ENCODE assay signal across 17 cellular contexts in the genomic region with DNA sequence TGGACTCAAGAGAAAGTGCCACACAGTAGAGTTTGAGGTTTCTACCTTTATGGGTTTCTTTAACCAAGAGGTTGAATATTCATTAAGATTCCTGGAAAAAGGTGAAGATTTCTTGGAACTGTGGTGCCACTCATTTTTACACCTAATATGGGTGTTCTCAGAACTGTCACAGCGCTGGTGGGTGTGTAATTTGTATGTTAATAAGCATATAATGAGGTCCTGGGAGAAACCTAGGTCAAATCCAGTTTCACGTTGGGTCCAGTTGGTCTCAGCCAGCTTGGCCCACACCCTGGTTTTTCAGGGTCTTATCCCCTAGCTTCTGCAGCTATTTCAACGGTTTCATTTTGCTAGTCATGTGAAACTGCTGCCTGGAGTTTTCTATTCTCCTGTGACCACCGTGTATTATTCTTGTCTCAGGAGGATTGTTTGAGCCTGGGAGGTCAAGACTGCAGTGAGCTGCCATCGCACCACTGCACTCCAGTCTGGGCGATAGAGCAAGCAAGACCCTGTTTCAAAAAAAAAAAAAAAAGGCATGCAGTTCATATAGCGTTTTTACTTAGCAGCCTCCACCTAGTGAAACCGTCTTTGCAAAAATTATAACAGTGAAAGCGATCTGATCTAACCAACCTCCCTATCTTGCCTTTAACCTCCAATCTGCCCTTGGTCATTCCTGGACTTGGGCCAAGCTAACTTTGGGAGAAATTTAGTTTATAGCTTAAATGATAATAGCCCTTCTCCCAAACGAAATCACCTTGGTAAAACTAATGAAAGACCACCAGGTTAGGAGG. TPM values are rescaled to one million over a fixed set of nuclear protein-coding genes. Genes with fewer than 3 reads are reported as not detected.
DNase-seq lines count a peak whose midpoint lies in the region; ATAC-seq and TF ChIP-seq lines count a peak whose summit lies in the region.
"Had no signal": no experiment of that assay in that cellular context is flagged by ENCODE, and none has a peak within 500 bp of the region (broad histone marks: within the 10 kb centered on the region; RNA-seq: fewer than 3 reads in every experiment).

No MANE protein-coding gene starts in this region.

- no peaks in the 10 kb centered on the region for H4K20me1 ChIP-seq in BLaER1 treated with 17β-estradiol and CSF1 and Interleukin-3, amounts not matched to agents 10 nM and 100 nM

- peak overlapping the region in 10 of 11 experiments; percentile 14 to 67 (median 39); a peak in 14 of 22 replicates for H3K27ac ChIP-seq in BLaER1 treated with 17β-estradiol and CSF1 and Interleukin-3, amounts not matched to agents 10 nM and 100 nM
- peak overlapping the region; percentile 55 for H3K27ac ChIP-seq in HL-60 (replicated peaks)

- in situ Hi-C loops in GM13976 (cut with MboI; ENCODE audit: low sequenced_read_pairs, unreplicated experiment) = no loop called here

- TF ChIP-seq CTCF in HL-60 (IDR thresholded peaks at IDR 0.05; ENCODE audit: insufficient read depth, low read length) (no peak), activated B cell treated with CpG ODN at 0.5 μM for 24 hours (IDR thresholded peaks at IDR 0.05) (no peak), GM13976 (IDR thresholded peaks at IDR 0.05; ENCODE audit: borderline replicate concordance, control extremely low read depth, extremely low read depth, insufficient read depth, missing control alignments) (no peak)

- H3K4me2 ChIP-seq in BLaER1 treated with 17β-estradiol and CSF1 and Interleukin-3, amounts not matched to agents 10 nM and 100 nM = peak overlapping the region; percentile 47 to 85 (median 60)

- CTCF ChIA-PET in activated B cell treated with CpG ODN at 0.5 μM for 24 hours (lab: Charles Lee) = no interaction called here

- peaks cover 0 to 7% (median 0%) of the 10 kb centered on the region in 11 experiments; a peak in 1 of 22 replicates for H3K36me3 ChIP-seq in BLaER1 treated with 17β-estradiol and CSF1 and Interleukin-3, amounts not matched to agents 10 nM and 100 nM

- ATAC-seq in activated B cell treated with CpG ODN at 0.5 μM for 24 hours (ENCODE audit: low read depth) (peak; percentile 33), HG03025 (IDR thresholded peaks at IDR 0.05; ENCODE audit: low FRiP score, unreplicated experiment) (no peak)
- ATAC-seq: Panc1 had no signal

- peak overlapping the region in 2 of 11 experiments; percentile 0 to 10; a peak in 2 of 22 replicates for H3K9ac ChIP-seq in BLaER1 treated with 17β-estradiol and CSF1 and Interleukin-3, amounts not matched to agents 10 nM and 100 nM

- no peak overlapping the region; a peak in 1 of 20 replicates for H3K4me3 ChIP-seq in BLaER1 treated with 17β-estradiol and CSF1 and Interleukin-3, amounts not matched to agents 10 nM and 100 nM
- no peak overlapping the region for H3K4me3 ChIP-seq in HL-60 (replicated peaks; ENCODE audit: insufficient read depth, low read length)

- POLR2A ChIA-PET in activated B cell treated with CpG ODN at 0.5 μM for 24 hours (lab: Charles Lee) = interaction anchor here (0.6 to 0.8 kb wide), 6 partner anchors 21 to 511 kb away, joined by 4 to 17 read pairs (median 6); partner anchors contain the start of gene EYA3

- H3K9me3 Mint-ChIP-seq in activated B cell treated with CpG ODN at 0.5 μM for 24 hours = no peaks in the 10 kb centered on the region
- no peaks in the 10 kb centered on the region for H3K9me3 Mint-ChIP-seq in activated T-cell treated with anti-CD3 and anti-CD28 coated beads, Interleukin-2, amount 50 U/mL, for 24 hours

- H3K27ac Mint-ChIP-seq in activated B cell treated with CpG ODN at 0.5 μM for 24 hours = peak overlapping the region; percentile 63
- H3K27ac Mint-ChIP-seq in activated T-cell treated with anti-CD3 and anti-CD28 coated beads, Interleukin-2, amount 50 U/mL, for 24 hours = no peak overlapping the region
- H3K27ac Mint-ChIP-seq: CD4-positive, CD25-positive, alpha-beta regulatory T cell had no signal

- DNase-seq in HL-60 (ENCODE audit: low read depth in 1 of 2, low spot score in 1 of 2) = no peak
- DNase-seq in activated B cell treated with CpG ODN at 0.5 μM for 24 hours = no peak
- DNase-seq in renal cortical epithelial cell (ENCODE audit: low read depth) = peak; percentile 56
- no peak for DNase-seq in GM13976 (ENCODE audit: low spot score)
- DNase-seq in activated CD4-positive, alpha-beta T cell treated with anti-CD3 and anti-CD28 coated beads for 1 hour = no peak
- no peak for DNase-seq in activated T-cell treated with anti-CD3 and anti-CD28 coated beads, Interleukin-2, amount 50 U/mL, for 24 hours
- DNase-seq: DMS53, H9, IMR-90, NCI-H1048, NCI-H2227 treated with DMSO at 0.1 percent for 48 hours, NCI-H524 treated with DMSO at 0.1 percent for 48 hours, SHP77 had no signal

- intact Hi-C loops in activated B cell treated with CpG ODN at 0.5 μM for 24 hours (cut with micrococcal nuclease) = no loop called here

- H3K4me1 ChIP-seq in BLaER1 treated with 17β-estradiol and CSF1 and Interleukin-3, amounts not matched to agents 10 nM and 100 nM = peaks cover 38 to 98% (median 56%) of the 10 kb centered on the region in 10 experiments

- no peaks in the 10 kb centered on the region for H3K36me3 Mint-ChIP-seq in activated B cell treated with CpG ODN at 0.5 μM for 24 hours (ENCODE audit: low read depth)
- H3K36me3 Mint-ChIP-seq in activated T-cell treated with anti-CD3 and anti-CD28 coated beads, Interleukin-2, amount 50 U/mL, for 24 hours (ENCODE audit: low read depth) = no peaks in the 10 kb centered on the region

- H3K4me1 Mint-ChIP-seq in activated B cell treated with CpG ODN at 0.5 μM for 24 hours = peaks cover 62% of the 10 kb centered on the region
- peaks cover 5% of the 10 kb centered on the region for H3K4me1 Mint-ChIP-seq in activated T-cell treated with anti-CD3 and anti-CD28 coated beads, Interleukin-2, amount 50 U/mL, for 24 hours (ENCODE audit: low read depth)
- H3K4me1 Mint-ChIP-seq: CD4-positive, CD25-positive, alpha-beta regulatory T cell had no signal

- H3K27me3 Mint-ChIP-seq in activated B cell treated with CpG ODN at 0.5 μM for 24 hours = no peaks in the 10 kb centered on the region
- peaks cover 40% of the 10 kb centered on the region for H3K27me3 Mint-ChIP-seq in activated T-cell treated with anti-CD3 and anti-CD28 coated beads, Interleukin-2, amount 50 U/mL, for 24 hours

- no peaks in the 10 kb centered on the region for H3K27me3 ChIP-seq in BLaER1 treated with 17β-estradiol and CSF1 and Interleukin-3, amounts not matched to agents 10 nM and 100 nM
- H3K27me3 ChIP-seq in HL-60 (ENCODE audit: insufficient read depth, poor library complexity, severe bottlenecking) = no peaks in the 10 kb centered on the region

- peaks cover 15 to 24% (median 20%) of the 10 kb centered on the region in 11 experiments for H3K9me3 ChIP-seq in BLaER1 treated with 17β-estradiol and CSF1 and Interleukin-3, amounts not matched to agents 10 nM and 100 nM (replicated peaks in 1 of 11)

- peak overlapping the region; percentile 50 for H3K4me3 Mint-ChIP-seq in activated B cell treated with CpG ODN at 0.5 μM for 24 hours
- H3K4me3 Mint-ChIP-seq in activated T-cell treated with anti-CD3 and anti-CD28 coated beads, Interleukin-2, amount 50 U/mL, for 24 hours = no peak overlapping the region
- H3K4me3 Mint-ChIP-seq: CD4-positive, CD25-positive, alpha-beta regulatory T cell; H9 had no signal

RNA-seq across cellular contexts. Expression of gene EYA3, which starts 43.9 kb away (rescaled TPM):
- 26.7 and 31.0 TPM in 2 replicates for total RNA-seq in activated B cell treated with CpG ODN at 0.5 μM for 24 hours
- total RNA-seq in renal cortical epithelial cell = 15.3 and 25.8 TPM in 2 replicates

RNA-seq across cellular contexts. Expression of gene PTAFR, which starts 44.2 kb away (rescaled TPM):
- total RNA-seq in activated B cell treated with CpG ODN at 0.5 μM for 24 hours = 2.2 and 3.6 TPM in 2 replicates
- total RNA-seq in renal cortical epithelial cell = 2.5 and 14.2 TPM in 2 replicates
